9 cellular contexts compared by ENCODE assay signal in the genomic region with DNA sequence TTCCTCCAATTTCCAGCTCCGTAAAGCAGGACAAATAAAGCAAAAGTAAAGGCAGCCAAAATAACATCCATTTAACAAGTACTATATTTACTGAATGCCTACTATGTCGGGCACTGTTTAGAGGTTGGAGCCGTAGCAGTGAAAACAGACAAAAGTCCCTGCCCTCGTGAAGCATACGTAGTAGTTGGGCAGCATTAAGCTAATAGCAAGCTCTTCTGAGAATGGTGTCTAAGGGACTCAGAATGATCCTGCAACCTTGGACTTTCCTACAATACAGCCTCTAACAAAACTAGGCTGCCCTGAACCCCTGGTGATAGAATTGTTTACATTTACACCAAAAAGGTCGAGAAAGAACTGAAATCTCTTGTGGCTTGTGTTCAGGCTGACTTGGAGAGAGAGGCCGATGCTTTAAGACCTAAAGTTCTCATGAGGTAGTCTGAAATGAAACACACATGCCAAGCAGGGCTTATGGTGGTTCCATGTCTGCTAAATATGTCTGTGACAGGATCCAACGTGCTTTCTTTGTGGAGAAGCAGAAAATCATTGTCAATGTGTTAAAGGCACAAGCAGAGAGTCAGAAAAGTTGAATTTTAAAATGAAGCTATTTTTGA. TPM values are rescaled to one million over a fixed set of nuclear protein-coding genes. Genes with fewer than 3 reads are reported as not detected.
DNase-seq lines count a peak whose midpoint lies in the region; ATAC-seq and TF ChIP-seq lines count a peak whose summit lies in the region.
"Had no signal": no experiment of that assay in that cellular context is flagged by ENCODE, and none has a peak within 500 bp of the region (broad histone marks: within the 10 kb centered on the region; RNA-seq: fewer than 3 reads in every experiment).

No MANE protein-coding gene starts in this region.

- WGBS in right lobe of liver (ENCODE audit: insufficient coverage, low coverage, low lambda C conversion rate, missing lambda C conversion rate): 8% methylated on average over 6 of the region's 8 CpGs

- intact Hi-C loops in right lobe of liver (cut with DNase I): no loop called here

- TF ChIP-seq CTCF in cardiac fibroblast (IDR thresholded peaks at IDR 0.05; ENCODE audit: low read depth, low read length) (no peak), right lobe of liver (IDR thresholded peaks at IDR 0.05) (no peak)

- H3K36me3 ChIP-seq in MG63 (no peaks in the 10 kb centered on the region), right lobe of liver (no peaks in the 10 kb centered on the region)

- TF ChIP-seq POLR2A in right lobe of liver (IDR thresholded peaks at IDR 0.05): no peak

- H3K27me3 ChIP-seq in MG63 (no peaks in the 10 kb centered on the region), right lobe of liver (no peaks in the 10 kb centered on the region)

- DNase-seq in MG63: no peak
- no peak for DNase-seq in cardiac fibroblast (ENCODE audit: low read depth in 2 of 2)
- DNase-seq in right lobe of liver: no peak
- peak; percentile 56 for DNase-seq in superior temporal gyrus (ENCODE audit: extremely low spot score)
- DNase-seq in NCI-H774 (lab: John Stamatoyannopoulos, UW): no peak
- DNase-seq in NCI-H1105 treated with DMSO at 0.1 percent for 48 hours (lab: John Stamatoyannopoulos, UW): no peak
- DNase-seq in GM19238 (ENCODE audit: insufficient read length, low spot score): no peak
- DNase-seq: activated T-cell treated with anti-CD3 and anti-CD28 coated beads for 4 hours had no signal

- ATAC-seq in right lobe of liver: peak; percentile 7 to 17 (median 12)
- no peak for ATAC-seq in GM18909 (IDR thresholded peaks at IDR 0.05; ENCODE audit: poor library complexity, unreplicated experiment)

- H3K9me3 ChIP-seq in MG63 (no peaks in the 10 kb centered on the region), right lobe of liver (no peaks in the 10 kb centered on the region)

- peak overlapping the region; percentile 74 to 94 (median 89) for H3K27ac ChIP-seq in right lobe of liver

- peak overlapping the region; percentile 75 for H3K4me3 ChIP-seq in MG63
- peak overlapping the region; percentile 61 to 90 for H3K4me3 ChIP-seq in cardiac fibroblast (replicated peaks in 1 of 2; ENCODE audit: low read depth in 2 of 2, low read length in 2 of 2)
- H3K4me3 ChIP-seq in right lobe of liver: peak overlapping the region; percentile 62 to 67 (median 63)

- H3K4me1 ChIP-seq in right lobe of liver: peaks cover 0 to 25% (median 10%) of the 10 kb centered on the region in 4 donors

RNA-seq across cellular contexts. Expression of a gene that starts 0.9 kb away (rescaled TPM):
- 28.4 and 30.3 TPM in 2 replicates for total RNA-seq in MG63 (2014; rRNA removed; shearing (Covaris generic); ENCODE audit: low replicate concordance)
- 10 to 100 TPM in 3 of 6 experiments, 1 to 10 TPM in 3; 6.6 to 19.0 (median 10.3) TPM for total RNA-seq in right lobe of liver
